ENCODE assay signal across 9 cellular contexts in the genomic region with DNA sequence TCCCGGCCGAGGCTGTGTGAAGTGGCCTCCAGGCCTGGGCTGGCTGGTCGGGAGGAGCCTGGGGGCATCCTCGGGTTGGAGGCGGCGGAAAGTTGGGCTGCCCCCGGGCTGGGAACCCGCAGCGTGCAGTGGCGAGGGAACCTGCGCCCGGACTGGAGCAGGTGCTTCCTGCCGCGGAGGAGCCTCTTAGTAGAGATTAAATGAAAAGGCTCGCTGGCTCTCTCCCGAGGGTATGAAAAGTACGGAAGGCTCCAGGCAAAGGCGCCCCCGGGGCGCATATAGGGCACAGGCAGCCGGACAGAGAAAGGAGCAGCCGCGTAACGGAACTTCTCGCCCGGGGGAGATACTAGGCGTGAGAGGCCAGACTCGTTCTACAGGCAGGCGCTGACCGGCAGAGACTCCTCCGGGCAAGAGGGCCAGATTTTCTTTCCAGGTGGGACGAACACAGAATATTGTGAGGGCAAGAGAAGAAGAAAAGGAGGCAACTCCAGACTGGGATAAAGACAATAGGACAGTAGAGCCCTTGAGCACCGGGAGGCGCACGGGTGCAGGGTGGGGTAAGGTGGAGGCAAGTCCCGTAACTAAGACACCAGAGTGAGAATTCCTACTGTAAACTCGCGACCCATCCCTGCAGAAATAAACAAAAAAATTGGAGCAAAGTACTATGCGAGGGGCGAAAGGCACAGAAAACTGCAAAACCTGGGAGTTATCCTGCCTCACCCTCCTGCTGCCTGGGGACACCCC. TPM values are rescaled to one million over a fixed set of nuclear protein-coding genes. Genes with fewer than 3 reads are reported as not detected.
DNase-seq lines count a peak whose midpoint lies in the region; ATAC-seq and TF ChIP-seq lines count a peak whose summit lies in the region.
"Had no signal": no experiment of that assay in that cellular context is flagged by ENCODE, and none has a peak within 500 bp of the region (broad histone marks: within the 10 kb centered on the region; RNA-seq: fewer than 3 reads in every experiment).

No MANE protein-coding gene starts in this region.

- peaks cover 47% of the 10 kb centered on the region for H3K4me1 ChIP-seq in HUES64 (ENCODE audit: insufficient read depth, low read length)

- no peak overlapping the region; the same call in 1 of the 2 replicates for H3K27ac ChIP-seq in HUES64 (ENCODE audit: low read depth, low read length)

- TF ChIP-seq CTCF in CD14-positive monocyte (IDR thresholded peaks at IDR 0.05), result no peak
- no peak for TF ChIP-seq CTCF in activated CD8-positive, alpha-beta T cell treated with anti-CD3 and anti-CD28 coated beads for 36 hours (IDR thresholded peaks at IDR 0.05)

- ATAC-seq in activated CD8-positive, alpha-beta T cell treated with anti-CD3 and anti-CD28 coated beads for 36 hours, result no peak
- ATAC-seq in left cardiac atrium, result peak; percentile 14
- no peak for ATAC-seq in HG02642 (IDR thresholded peaks at IDR 0.05; ENCODE audit: poor library complexity, unreplicated experiment)
- no peak for ATAC-seq in GM18909 (IDR thresholded peaks at IDR 0.05; ENCODE audit: poor library complexity, unreplicated experiment)

- under 1% methylated on average over 40 of the region's 40 CpGs for WGBS in HUES64

- intact Hi-C loops in CD14-positive monocyte (cut with micrococcal nuclease) (no loop called here), left cardiac atrium (cut with DNase I) (loop anchor here (5.0 to 10.0 kb wide), 2 partner anchors 51 to 64 kb away; no protein-coding TSS in a partner anchor)
- intact Hi-C loops in activated CD8-positive, alpha-beta T cell treated with anti-CD3 and anti-CD28 coated beads for 36 hours (cut with micrococcal nuclease), result no loop called here

- peaks cover 48 to 71% (median 51%) of the 10 kb centered on the region in 3 donors for H3K27me3 Mint-ChIP-seq in CD14-positive monocyte (ENCODE audit: low read depth in 3 of 3)
- H3K27me3 Mint-ChIP-seq in activated CD8-positive, alpha-beta T cell treated with anti-CD3 and anti-CD28 coated beads for 36 hours, result peaks cover 37% of the 10 kb centered on the region

- peaks cover 0 to 15% (median 5%) of the 10 kb centered on the region in 7 donors for H3K9me3 Mint-ChIP-seq in CD14-positive monocyte
- no peaks in the 10 kb centered on the region for H3K9me3 Mint-ChIP-seq in activated CD8-positive, alpha-beta T cell treated with anti-CD3 and anti-CD28 coated beads for 36 hours

- no peak overlapping the region for H3K27ac Mint-ChIP-seq in CD14-positive monocyte
- no peak overlapping the region for H3K27ac Mint-ChIP-seq in activated CD8-positive, alpha-beta T cell treated with anti-CD3 and anti-CD28 coated beads for 36 hours

- POLR2A ChIA-PET in activated CD8-positive, alpha-beta T cell treated with anti-CD3 and anti-CD28 coated beads for 36 hours (lab: Charles Lee), result no interaction called here

- no peak for DNase-seq in CD14-positive monocyte (ENCODE audit: low spot score)
- no peak for DNase-seq in activated CD8-positive, alpha-beta T cell treated with anti-CD3 and anti-CD28 coated beads for 36 hours
- DNase-seq in left cardiac atrium, result no peak
- peak; percentile 51 for DNase-seq in putamen (ENCODE audit: low spot score)
- no peak for DNase-seq in activated CD8-positive, alpha-beta memory T cell treated with anti-CD3 and anti-CD28 coated beads for 24 hours

- H3K4me3 Mint-ChIP-seq in CD14-positive monocyte, result peak overlapping the region; percentile 60 to 96
- H3K4me3 Mint-ChIP-seq in activated CD8-positive, alpha-beta T cell treated with anti-CD3 and anti-CD28 coated beads for 36 hours, result peak overlapping the region; percentile 39

- peaks cover 0 to 8% of the 10 kb centered on the region in 2 donors for H3K36me3 Mint-ChIP-seq in CD14-positive monocyte
- peaks cover 6% of the 10 kb centered on the region for H3K36me3 Mint-ChIP-seq in activated CD8-positive, alpha-beta T cell treated with anti-CD3 and anti-CD28 coated beads for 36 hours (ENCODE audit: low read depth)

- H3K36me3 ChIP-seq in HUES64 (ENCODE audit: insufficient read depth, low read length), result no peaks in the 10 kb centered on the region; the same call in 1 of the 2 replicates

- peaks cover 13% of the 10 kb centered on the region for H3K4me1 Mint-ChIP-seq in CD14-positive monocyte
- peaks cover 14% of the 10 kb centered on the region for H3K4me1 Mint-ChIP-seq in activated CD8-positive, alpha-beta T cell treated with anti-CD3 and anti-CD28 coated beads for 36 hours (ENCODE audit: low read depth)

- CTCF ChIA-PET in activated CD8-positive, alpha-beta T cell treated with anti-CD3 and anti-CD28 coated beads for 36 hours (lab: Charles Lee), result interaction anchor here (0.6 kb wide), 1 partner anchor 11 kb away, joined by 3 read pairs; no protein-coding TSS in a partner anchor

- peak overlapping the region; percentile 76 for H3K9ac ChIP-seq in HUES64 (ENCODE audit: low read depth, low read length)

- no peaks in the 10 kb centered on the region for H3K9me3 ChIP-seq in HUES64 (ENCODE audit: insufficient read depth, low read depth, low read length)

- H3K4me3 ChIP-seq in HUES64 (ENCODE audit: low read length), result peak overlapping the region; percentile 83
- H3K4me3 ChIP-seq: lung had no signal

- H3K27me3 ChIP-seq in HUES64 (ENCODE audit: insufficient read depth, low read length), result peaks cover 48% of the 10 kb centered on the region

RNA-seq across cellular contexts. Expression of a gene that starts 0.8 kb away (rescaled TPM):
- polyA plus RNA-seq in CD14-positive monocyte, result under 1 TPM; 0.08 to 0.32 TPM
- 88.9 TPM for polyA plus RNA-seq in HUES64 (2013, experiment 1 of 2)
- polyA plus RNA-seq in HUES64 (2013, experiment 2 of 2), result 101 TPM
- under 1 TPM in 1 of 2 experiments, not detected in 1; 0.18 TPM for total RNA-seq in activated CD8-positive, alpha-beta T cell treated with anti-CD3 and anti-CD28 coated beads for 36 hours
- total RNA-seq in left cardiac atrium, result 100 to 1,000 TPM; 110 to 178 TPM

Comparison
In these comparisons a context has a peak if more than half of its experiments do, and no peak if none do; other contexts are left out.
1. ATAC-seq: peak in left cardiac atrium (2 of 2); none in activated CD8-positive, alpha-beta T cell treated with anti-CD3 and anti-CD28 coated beads for 36 hours (single experiment), HG02642 (single experiment) and GM18909 (single experiment).
2. RNA of a gene that starts 0.8 kb away (total RNA-seq): 110 to 178 TPM in left cardiac atrium; 0.18 TPM in activated CD8-positive, alpha-beta T cell treated with anti-CD3 and anti-CD28 coated beads for 36 hours; every median in the first group is over 10 times any median in the second.
3. intact Hi-C loops: an anchor here in left cardiac atrium (5.0 to 10.0 kb wide); none called in CD14-positive monocyte and activated CD8-positive, alpha-beta T cell treated with anti-CD3 and anti-CD28 coated beads for 36 hours.